ENCODE assay signal across 10 cellular contexts in the genomic region with DNA sequence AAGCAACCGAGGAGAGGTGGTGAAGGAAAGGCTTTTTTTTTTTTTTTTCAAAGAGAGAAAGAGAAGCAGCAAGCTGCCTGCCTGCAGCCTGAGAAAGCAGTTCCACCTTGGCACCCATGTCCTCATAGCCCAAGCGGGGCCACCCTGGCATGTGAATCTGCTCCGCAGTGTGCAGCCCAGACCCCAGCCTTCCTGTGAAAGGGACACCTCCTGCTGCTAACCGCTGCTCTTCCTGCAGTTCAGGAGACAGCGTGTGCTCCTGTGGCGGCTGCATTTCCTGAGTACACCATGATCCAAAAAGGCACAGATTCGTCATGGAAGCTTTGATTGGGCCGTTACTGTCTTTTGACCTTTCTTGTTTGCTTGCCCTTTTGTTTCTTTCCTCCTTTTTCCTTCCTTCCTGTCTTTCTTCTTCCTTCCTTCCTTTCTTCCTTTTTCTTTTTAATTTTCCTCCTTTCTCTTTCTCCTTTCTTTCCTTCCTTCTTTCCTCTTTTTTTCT. TPM values are rescaled to one million over a fixed set of nuclear protein-coding genes. Genes with fewer than 3 reads are reported as not detected.
DNase-seq lines count a peak whose midpoint lies in the region; ATAC-seq, FAIRE-seq and TF ChIP-seq lines count a peak whose summit lies in the region.
"Had no signal": no experiment of that assay in that cellular context is flagged by ENCODE, and none has a peak within 500 bp of the region (broad histone marks: within the 10 kb centered on the region; RNA-seq: fewer than 3 reads in every experiment).

No MANE protein-coding gene starts in this region.

- no peaks in the 10 kb centered on the region for H3K9me3 ChIP-seq in H9 (ENCODE audit: control insufficient read depth, low read depth, low read length)
- no peaks in the 10 kb centered on the region for H3K9me3 ChIP-seq in parathyroid adenoma (ENCODE audit: control insufficient read depth, low read length)

- no peak for FAIRE-seq in frontal cortex (lab: Jason Lieb, UNC)

- no peaks in the 10 kb centered on the region for H3K9me3 Mint-ChIP-seq in H9
- no peaks in the 10 kb centered on the region for H3K9me3 Mint-ChIP-seq in T-cell
- no peaks in the 10 kb centered on the region for H3K9me3 Mint-ChIP-seq in chondrocyte (ENCODE audit: low read depth)

- no peak overlapping the region for H2AK5ac ChIP-seq in H9 (ENCODE audit: insufficient read length, low read length)

- no peaks in the 10 kb centered on the region for H3K36me3 ChIP-seq in parathyroid adenoma (ENCODE audit: control insufficient read depth, insufficient read depth, low read length)

- POLR2A ChIA-PET in T-cell (lab: Charles Lee) = interaction anchor here (0.5 to 1.8 kb wide), 15 partner anchors 9 to 270 kb away, joined by 3 to 20 read pairs (median 4); partner anchors contain the start of gene FIGNL1 (in 1 of the 2)

- no peak overlapping the region for H2BK5ac ChIP-seq in H9 (ENCODE audit: insufficient read length, low read length)

- H3K27ac Mint-ChIP-seq in H9 (peak overlapping the region in 1 of 3 experiments; percentile 91; a peak in 1 of 7 replicates), T-cell (no peak overlapping the region), chondrocyte (ENCODE audit: unreplicated experiment) (peak overlapping the region; percentile 47)

- no peak overlapping the region for H3T11ph ChIP-seq in H9 (ENCODE audit: low read length)

- no peak overlapping the region for H4K91ac ChIP-seq in H9 (ENCODE audit: insufficient read length, low read depth, low read length)

- H4K20me1 ChIP-seq in H9 (ENCODE audit: control insufficient read depth, insufficient read depth, insufficient read length) = no peaks in the 10 kb centered on the region

- no peak overlapping the region for H3K14ac ChIP-seq in H9 (ENCODE audit: insufficient read depth, low read length)

- H3K27me3 Mint-ChIP-seq in H9 (ENCODE audit: low read depth) (peaks cover 3% of the 10 kb centered on the region; the same call in 1 of the 2 replicates), T-cell (no peaks in the 10 kb centered on the region), chondrocyte (ENCODE audit: low read depth) (no peaks in the 10 kb centered on the region)

- DNase-seq in H9 (no peak), T-cell (peak in 28 of 34 experiments; percentile 39 to 84 (median 61)), chondrocyte (ENCODE audit: low spot score) (no peak), frontal cortex (ENCODE audit: low spot score in 2 of 2) (no peak), islet precursor cell (no peak), cerebellum (ENCODE audit: low spot score) (no peak), NOMO-1 treated with DMSO at 0.1 percent for 48 hours (lab: John Stamatoyannopoulos, UW; ENCODE audit: unreplicated experiment) (no peak)
- DNase-seq: NCI-H1694 treated with DMSO at 0.1 percent for 48 hours, trophoblast cell had no signal

- peak; percentile 31 to 62 (median 38) for ATAC-seq in T-cell (replicated peaks in 1 of 4)

- H3K9ac ChIP-seq in H9 (ENCODE audit: extremely low read depth, insufficient read length, low read length) (no peak overlapping the region), parathyroid adenoma (no peak overlapping the region)

- H3K4me2 ChIP-seq in H9 (ENCODE audit: insufficient read depth, insufficient read length, low read length) (no peak overlapping the region), parathyroid adenoma (ENCODE audit: low read length) (no peak overlapping the region)

- H3K4me1 Mint-ChIP-seq in H9 = peaks cover 14 to 16% of the 10 kb centered on the region in 2 experiments
- H3K4me1 Mint-ChIP-seq in T-cell = peaks cover 27 to 92% (median 57%) of the 10 kb centered on the region in 3 donors
- peaks cover 21% of the 10 kb centered on the region for H3K4me1 Mint-ChIP-seq in chondrocyte (ENCODE audit: low read depth)

- H3K27ac ChIP-seq in H9 (ENCODE audit: insufficient read length, low read depth, low read length) (no peak overlapping the region), parathyroid adenoma (no peak overlapping the region)

- H2AFZ ChIP-seq in H9 (ENCODE audit: low read length) = peak overlapping the region; percentile 52
- peak overlapping the region; percentile 26 for H2AFZ ChIP-seq in parathyroid adenoma

- no peaks in the 10 kb centered on the region for H3K79me2 ChIP-seq in H9 (ENCODE audit: insufficient read depth, low read length)
- H3K79me2 ChIP-seq in parathyroid adenoma = no peaks in the 10 kb centered on the region

- H3K27me3 ChIP-seq in H9 (ENCODE audit: insufficient read depth, low read length) = no peaks in the 10 kb centered on the region
- no peaks in the 10 kb centered on the region for H3K27me3 ChIP-seq in parathyroid adenoma (ENCODE audit: control insufficient read depth, insufficient read depth, low read length)

- CTCF ChIA-PET in T-cell (lab: Charles Lee) = interaction anchor here (0.7 to 6.3 kb wide), 15 partner anchors 9 to 397 kb away, joined by 3 to 54 read pairs (median 7); no protein-coding TSS in a partner anchor

- no peak overlapping the region for H3K56ac ChIP-seq in H9 (ENCODE audit: insufficient read length, low read depth, low read length)

- no peaks in the 10 kb centered on the region for H3K79me1 ChIP-seq in H9 (ENCODE audit: insufficient read depth, low read depth, low read length, poor library complexity, severe bottlenecking)

- TF ChIP-seq CTCF in H9 (conservative IDR thresholded peaks at IDR 0.05) (no peak), chondrocyte (IDR thresholded peaks at IDR 0.05) (no peak), parathyroid adenoma (IDR thresholded peaks at IDR 0.05) (no peak)

- WGBS in H9 (ENCODE audit: extremely low coverage, insufficient read length, low lambda C conversion rate) = no CpG with 5 or more reads among the region's 8 CpGs

- no peak overlapping the region for H3K23ac ChIP-seq in H9 (ENCODE audit: insufficient read length, low read depth, low read length)

- H2BK15ac ChIP-seq in H9 (ENCODE audit: low read depth, low read length) = peak overlapping the region; percentile 72; the same call in 1 of the 2 replicates

- no peak overlapping the region for H2BK20ac ChIP-seq in H9 (ENCODE audit: low read depth, low read length, poor library complexity, severe bottlenecking)

- no peak overlapping the region for H3K4ac ChIP-seq in H9 (ENCODE audit: low read depth, low read length)

- H3K36me3 Mint-ChIP-seq in H9 (ENCODE audit: insufficient read depth in 1 of 3, low read depth in 3 of 3) (no peaks in the 10 kb centered on the region; a peak in 1 of 7 replicates), T-cell (peaks cover 37% of the 10 kb centered on the region), chondrocyte (ENCODE audit: low read depth) (no peaks in the 10 kb centered on the region)

- no peak overlapping the region for H3K4me3 ChIP-seq in parathyroid adenoma (ENCODE audit: low read depth, low read length)

- H2BK120ac ChIP-seq in H9 (ENCODE audit: low read depth, low read length, poor library complexity, severe bottlenecking) = no peak overlapping the region

- H3K4me1 ChIP-seq in H9 (ENCODE audit: insufficient read depth, low read length) = no peaks in the 10 kb centered on the region; the same call in 1 of the 2 replicates
- no peaks in the 10 kb centered on the region for H3K4me1 ChIP-seq in parathyroid adenoma

- H2BK12ac ChIP-seq in H9 (ENCODE audit: insufficient read length, low read depth, low read length) = no peak overlapping the region

- H4K5ac ChIP-seq in H9 (ENCODE audit: insufficient read length, low read depth, low read length) = no peak overlapping the region

- H3K23me2 ChIP-seq in H9 (ENCODE audit: insufficient read length, low read depth, low read length, poor library complexity, severe bottlenecking) = no peaks in the 10 kb centered on the region

- H3K4me3 Mint-ChIP-seq in H9 = peak overlapping the region in 1 of 2 experiments; percentile 24; a peak in 2 of 5 replicates
- H3K4me3 Mint-ChIP-seq in T-cell = peak overlapping the region in 2 of 3 donors; percentile 62 to 67
- peak overlapping the region; percentile 28 for H3K4me3 Mint-ChIP-seq in chondrocyte (ENCODE audit: unreplicated experiment)

- peak overlapping the region; percentile 77 for H3K18ac ChIP-seq in H9 (ENCODE audit: insufficient read length, low read depth, low read length)

- no peak overlapping the region for H4K8ac ChIP-seq in H9 (replicated peaks; ENCODE audit: insufficient read length, low read depth, low read length)

RNA-seq across cellular contexts. Expression of gene IKZF1, which starts 38.1 kb away (rescaled TPM):
- total RNA-seq in H9 (2021) (0.48 and 0.98 TPM in 2 replicates), T-cell (100 to 1,000 TPM; 429 to 525 (median 494) TPM), chondrocyte (not detected in 3 replicates), frontal cortex (1.2 TPM), cerebellum (2.4 TPM)

Comparison
In these comparisons a context has a peak if more than half of its experiments do, and no peak if none do; other contexts are left out.
1. DNase-seq: peak in T-cell (28 of 34); none in H9 (single experiment), chondrocyte (single experiment), frontal cortex (0 of 2), islet precursor cell (single experiment), cerebellum (single experiment) and NOMO-1 treated with DMSO at 0.1 percent for 48 hours (single experiment).
2. RNA of gene IKZF1, which starts 38.1 kb away (total RNA-seq): 429 to 525 TPM in T-cell; 2.4 TPM in cerebellum (single experiment), 1.2 TPM in frontal cortex (single experiment), 0.48 to 0.98 TPM in H9 and not detected in chondrocyte; every median in the first group is over 100 times any median in the second.